Comparison of ENCODE assay signal across 10 cellular contexts in the genomic region with DNA sequence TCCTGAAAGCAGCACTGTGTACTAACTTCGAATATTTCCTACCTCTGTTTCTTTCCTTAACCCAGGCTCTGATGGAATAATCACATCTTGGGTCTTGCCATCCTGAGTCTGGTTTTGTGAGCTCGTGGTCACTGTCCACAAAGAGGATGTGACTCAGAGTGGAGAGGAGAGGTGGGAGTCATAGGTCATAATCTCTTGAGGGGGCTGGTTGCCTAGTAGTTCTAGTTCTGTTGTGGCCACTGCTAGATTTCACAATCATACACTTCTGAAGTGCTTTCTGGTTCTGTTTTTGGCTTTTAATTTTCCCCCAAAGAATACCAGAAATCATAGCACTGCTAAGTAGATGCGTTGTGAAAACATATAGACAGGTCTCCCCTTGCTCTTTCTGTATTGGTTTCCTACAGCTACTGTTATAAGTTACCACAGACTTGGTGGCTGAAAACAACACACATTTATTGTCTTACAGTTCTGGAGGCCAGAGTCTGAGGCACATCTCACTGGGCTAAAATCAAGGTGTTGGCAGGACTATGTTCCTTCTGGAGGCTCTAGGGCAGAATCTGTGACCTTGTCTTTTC.
DNase-seq lines count a peak whose midpoint lies in the region; ATAC-seq and TF ChIP-seq lines count a peak whose summit lies in the region.
"Had no signal": no experiment of that assay in that cellular context is flagged by ENCODE, and none has a peak within 500 bp of the region (broad histone marks: within the 10 kb centered on the region; RNA-seq: fewer than 3 reads in every experiment).

No MANE protein-coding gene starts in this region.

- peak overlapping the region in 1 of 2 donors; percentile 17 for H3K4me3 Mint-ChIP-seq in CD14-positive monocyte

- H3K27me3 Mint-ChIP-seq in CD14-positive monocyte (ENCODE audit: low read depth in 3 of 3) = peaks cover 0 to 4% (median 2%) of the 10 kb centered on the region in 3 donors

- H3K9ac ChIP-seq in SK-N-MC (ENCODE audit: insufficient read length) = peak overlapping the region; percentile 14
- H3K9ac ChIP-seq: parathyroid adenoma had no signal

- no peaks in the 10 kb centered on the region for H3K9me3 ChIP-seq in SK-N-MC (ENCODE audit: low read depth, low read length)

- peaks cover 22% of the 10 kb centered on the region for H3K4me1 Mint-ChIP-seq in CD14-positive monocyte

- intact Hi-C loops in CD14-positive monocyte (cut with micrococcal nuclease) = no loop called here

- H3K9me3 Mint-ChIP-seq in CD14-positive monocyte = no peaks in the 10 kb centered on the region

- H3K27ac Mint-ChIP-seq in CD14-positive monocyte = peak overlapping the region; percentile 63 to 92 (median 87)

- H3K36me3 Mint-ChIP-seq in CD14-positive monocyte = no peaks in the 10 kb centered on the region

- H3K36me3 ChIP-seq in SK-N-MC (ENCODE audit: insufficient read depth, low read length) = no peaks in the 10 kb centered on the region

- no peak for TF ChIP-seq CTCF in CD14-positive monocyte (IDR thresholded peaks at IDR 0.05)

- peak; percentile 68 for DNase-seq in CD14-positive monocyte (ENCODE audit: low spot score)
- DNase-seq in SK-N-MC (ENCODE audit: low read depth, low spot score) = no peak
- peak; percentile 21 for DNase-seq in left kidney (ENCODE audit: low read depth, low spot score)
- DNase-seq in GM19238 (ENCODE audit: insufficient read length, low spot score) = no peak
- no peak for DNase-seq in KG1 (lab: John Stamatoyannopoulos, UW)
- no peak for DNase-seq in substantia nigra (lab: John Stamatoyannopoulos, UW)
- DNase-seq in NCI-H82 (lab: John Stamatoyannopoulos, UW) = no peak
- DNase-seq: DMS 273 treated with DMSO at 0.1 percent for 48 hours had no signal

- ATAC-seq in HG02623 (IDR thresholded peaks at IDR 0.05; ENCODE audit: unreplicated experiment) = peak; percentile 44

- H3K27ac ChIP-seq in SK-N-MC (peak overlapping the region; percentile 91), substantia nigra (ENCODE audit: low read depth, low read length, poor library complexity, severe bottlenecking) (no peak overlapping the region)
- H3K27ac ChIP-seq: parathyroid adenoma had no signal

- peak overlapping the region; percentile 65 for H3K4me3 ChIP-seq in SK-N-MC

Comparison
In these comparisons a context has a peak if more than half of its experiments do, and no peak if none do; other contexts are left out.
1. DNase-seq: peak in CD14-positive monocyte (single experiment) and left kidney (single experiment); none in SK-N-MC (single experiment), GM19238 (single experiment), KG1 (single experiment), substantia nigra (0 of 49) and NCI-H82 (single experiment).